13 cellular contexts compared by ENCODE assay signal in the genomic region with DNA sequence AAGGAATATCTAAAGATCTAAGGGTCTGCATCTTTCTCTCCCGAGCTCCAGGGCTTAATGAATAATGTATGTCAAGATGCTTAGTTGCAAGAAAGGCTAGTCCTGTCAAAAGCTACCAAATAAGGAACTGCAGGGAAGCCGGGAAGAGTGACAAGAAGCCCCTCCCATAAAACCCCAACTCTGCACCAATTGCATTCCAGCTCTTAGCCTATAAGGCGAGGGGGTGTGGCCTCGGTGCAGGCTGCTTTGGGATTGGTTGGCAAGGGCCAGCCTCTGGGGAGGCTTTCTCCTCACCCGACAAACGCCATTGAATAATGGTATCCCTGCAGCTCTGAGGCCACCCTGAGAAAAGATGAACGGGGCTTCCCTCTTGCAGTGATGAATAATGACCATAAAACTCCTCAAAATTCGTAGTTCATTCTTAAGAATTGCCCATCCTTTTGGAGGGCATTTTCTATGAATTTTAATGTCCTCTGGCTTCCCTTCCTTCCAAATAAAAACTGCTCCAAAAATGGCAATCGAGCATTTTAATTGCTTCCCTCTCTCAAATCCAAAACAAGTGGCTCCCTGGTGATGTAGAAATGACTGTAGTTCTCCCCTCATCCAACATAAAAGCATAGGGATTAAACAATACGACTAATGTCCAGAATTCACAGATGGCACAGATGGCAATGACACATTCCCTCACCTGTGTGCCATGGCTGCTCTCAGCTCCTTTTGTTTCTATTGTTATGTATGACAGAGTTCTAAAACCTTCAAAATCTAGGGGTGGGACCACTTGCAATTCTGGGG.
DNase-seq lines count a peak whose midpoint lies in the region; ATAC-seq and TF ChIP-seq lines count a peak whose summit lies in the region.
"Had no signal": no experiment of that assay in that cellular context is flagged by ENCODE, and none has a peak within 500 bp of the region (broad histone marks: within the 10 kb centered on the region; RNA-seq: fewer than 3 reads in every experiment).

No MANE protein-coding gene starts in this region.

- H3K27ac Mint-ChIP-seq in CD8-positive, alpha-beta T cell: no peak overlapping the region
- H3K27ac Mint-ChIP-seq: stimulated activated memory B cell treated with anti-CD40 and anti-IgM and Interleukin-4, amounts not matched to agents 10 μg/mL and 1 μg/mL and 100 μg/mL, for 72 hours had no signal

- H3K27ac ChIP-seq in RWPE1 (no peak overlapping the region), gastrocnemius medialis (peak overlapping the region in 3 of 4 donors; percentile 65 to 79 (median 71))
- H3K27ac ChIP-seq in CD8-positive, alpha-beta T cell (ENCODE audit: low read depth, low read length): no peak overlapping the region
- H3K27ac ChIP-seq: vagina had no signal

- no peak overlapping the region for H3K4me3 ChIP-seq in gastrocnemius medialis
- no peak overlapping the region for H3K4me3 ChIP-seq in CD8-positive, alpha-beta T cell (ENCODE audit: low read depth, low read length)
- H3K4me3 ChIP-seq: vagina had no signal

- DNase-seq in NCI-H748 (lab: John Stamatoyannopoulos, UW; ENCODE audit: unreplicated experiment) (peak; percentile 77), NCI-H748 treated with DMSO at 0.1 percent for 48 hours (lab: John Stamatoyannopoulos, UW) (no peak), RWPE1 (ENCODE audit: low spot score) (peak; percentile 12), head of caudate nucleus (peak; percentile 75 to 96 (median 89)), gastrocnemius medialis (no peak), SW 1271 (lab: John Stamatoyannopoulos, UW) (no peak)
- no peak for DNase-seq in CD8-positive, alpha-beta T cell
- DNase-seq: ACHN; DND-41; stimulated activated CD4-positive, alpha-beta T cell treated with anti-CD3 and anti-CD28 coated beads, Interleukin-1b, Interleukin-23, amount 100 ng/mL, for 48 hours had no signal

- peaks cover 59% of the 10 kb centered on the region for H3K4me1 Mint-ChIP-seq in CD8-positive, alpha-beta T cell (ENCODE audit: low read depth)

- peaks cover 27% of the 10 kb centered on the region for H3K36me3 Mint-ChIP-seq in CD8-positive, alpha-beta T cell
- H3K36me3 Mint-ChIP-seq: stimulated activated memory B cell treated with anti-CD40 and anti-IgM and Interleukin-4, amounts not matched to agents 10 μg/mL and 1 μg/mL and 100 μg/mL, for 72 hours had no signal

- H3K4me1 ChIP-seq in gastrocnemius medialis: peaks cover 43 to 54% of the 10 kb centered on the region in 2 donors
- peaks cover 5% of the 10 kb centered on the region for H3K4me1 ChIP-seq in CD8-positive, alpha-beta T cell (ENCODE audit: insufficient read depth, low read length)

- no peak for TF ChIP-seq CTCF in RWPE1 (conservative IDR thresholded peaks at IDR 0.05; ENCODE audit: low read depth)
- no peak for TF ChIP-seq CTCF in gastrocnemius medialis (IDR thresholded peaks at IDR 0.05 in 4 of 5, conservative IDR thresholded peaks at IDR 0.05 in 1 of 5)
- TF ChIP-seq CTCF in CD8-positive, alpha-beta T cell (IDR thresholded peaks at IDR 0.05): no peak

- H3K27me3 ChIP-seq in gastrocnemius medialis: no peaks in the 10 kb centered on the region
- no peaks in the 10 kb centered on the region for H3K27me3 ChIP-seq in CD8-positive, alpha-beta T cell (ENCODE audit: insufficient read depth, low read length)
- H3K27me3 ChIP-seq: vagina had no signal

- no peaks in the 10 kb centered on the region for H3K9me3 ChIP-seq in gastrocnemius medialis
- H3K9me3 ChIP-seq in CD8-positive, alpha-beta T cell (ENCODE audit: low read length): no peaks in the 10 kb centered on the region
- H3K9me3 ChIP-seq: vagina had no signal

- H3K36me3 ChIP-seq in gastrocnemius medialis: no peaks in the 10 kb centered on the region
- H3K36me3 ChIP-seq in CD8-positive, alpha-beta T cell (ENCODE audit: insufficient read depth, low read length): no peaks in the 10 kb centered on the region
- H3K36me3 ChIP-seq: vagina had no signal

- H3K9me3 Mint-ChIP-seq in CD8-positive, alpha-beta T cell: no peaks in the 10 kb centered on the region
- H3K9me3 Mint-ChIP-seq: stimulated activated memory B cell treated with anti-CD40 and anti-IgM and Interleukin-4, amounts not matched to agents 10 μg/mL and 1 μg/mL and 100 μg/mL, for 72 hours had no signal

- no peak for TF ChIP-seq POLR2A in gastrocnemius medialis (IDR thresholded peaks at IDR 0.05)

- H3K27me3 Mint-ChIP-seq in CD8-positive, alpha-beta T cell (ENCODE audit: low read depth): no peaks in the 10 kb centered on the region
- H3K27me3 Mint-ChIP-seq: stimulated activated memory B cell treated with anti-CD40 and anti-IgM and Interleukin-4, amounts not matched to agents 10 μg/mL and 1 μg/mL and 100 μg/mL, for 72 hours had no signal

- in situ Hi-C loops in gastrocnemius medialis (cut with MboI; ENCODE audit: low sequenced_read_pairs in 4 of 4): loop anchor here (10.0 to 25.0 kb wide), 2 partner anchors 105 to 113 kb away; no protein-coding TSS in a partner anchor

- no peak overlapping the region for H3K4me3 Mint-ChIP-seq in CD8-positive, alpha-beta T cell
- H3K4me3 Mint-ChIP-seq: stimulated activated memory B cell treated with anti-CD40 and anti-IgM and Interleukin-4, amounts not matched to agents 10 μg/mL and 1 μg/mL and 100 μg/mL, for 72 hours had no signal

- no peak for ATAC-seq in gastrocnemius medialis
- no peak for ATAC-seq in GM21515 (IDR thresholded peaks at IDR 0.05; ENCODE audit: unreplicated experiment)
- ATAC-seq in CD8-positive, alpha-beta T cell: no peak
- ATAC-seq: stimulated activated memory B cell treated with anti-CD40 and anti-IgM and Interleukin-4, amounts not matched to agents 10 μg/mL and 1 μg/mL and 100 μg/mL, for 72 hours had no signal

- CTCF ChIA-PET in RWPE1 (lab: Yijun Ruan, JAX): no interaction called here
- CTCF ChIA-PET in CD8-positive, alpha-beta T cell (lab: Charles Lee): interaction anchor here (0.6 to 1.8 kb wide), 4 partner anchors 11 to 189 kb away, joined by 3 to 12 read pairs (median 3); no protein-coding TSS in a partner anchor

- POLR2A ChIA-PET in RWPE1 (lab: Yijun Ruan, JAX; ENCODE audit: low non-redundant PET): no interaction called here
- POLR2A ChIA-PET in CD8-positive, alpha-beta T cell (lab: Charles Lee): interaction anchor here (0.7 kb wide), 1 partner anchor 22 kb away, joined by 3 read pairs; no protein-coding TSS in a partner anchor

- intact Hi-C loops in head of caudate nucleus (cut with DNase I): no loop called here
- intact Hi-C loops in gastrocnemius medialis (cut with DNase I; ENCODE audit: low total_unique reads): loop anchor here (10.0 kb wide), 2 partner anchors 75 to 365 kb away; no protein-coding TSS in a partner anchor
- intact Hi-C loops in CD8-positive, alpha-beta T cell (cut with DNase I, micrococcal nuclease): loop anchor here in 1 of 2 experiments (1.0 to 5.0 kb wide), 3 partner anchors 11 to 69 kb away; no protein-coding TSS in a partner anchor

Comparison
In these comparisons a context has a peak if more than half of its experiments do, and no peak if none do; other contexts are left out.
1. DNase-seq: peak in NCI-H748 (single experiment), RWPE1 (single experiment) and head of caudate nucleus (42 of 42); none in NCI-H748 treated with DMSO at 0.1 percent for 48 hours (single experiment), gastrocnemius medialis (0 of 2), SW 1271 (0 of 2) and CD8-positive, alpha-beta T cell (0 of 7).
2. H3K27ac ChIP-seq: peak in gastrocnemius medialis (3 of 4); none in RWPE1 (single experiment) and CD8-positive, alpha-beta T cell (single experiment).